8 cellular contexts compared by ENCODE assay signal in the genomic region with DNA sequence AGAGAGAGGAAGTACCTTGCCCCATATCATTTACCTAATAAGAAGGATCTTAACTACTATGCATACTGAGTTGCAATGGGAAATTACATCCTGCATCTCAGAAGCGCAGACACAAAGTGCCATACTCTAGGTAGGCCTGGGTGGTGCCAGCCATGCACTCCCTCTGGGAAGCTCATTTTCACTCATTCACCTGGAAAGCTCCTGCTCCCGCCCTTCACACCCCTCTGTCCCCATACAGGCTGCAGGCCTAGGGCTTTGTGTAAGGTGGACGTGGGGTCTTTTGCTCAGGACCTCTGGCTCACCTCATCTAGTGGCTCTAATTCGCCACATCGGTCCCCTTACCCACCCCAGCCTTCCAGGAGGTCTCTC. TPM values are rescaled to one million over a fixed set of nuclear protein-coding genes. Genes with fewer than 3 reads are reported as not detected.
DNase-seq lines count a peak whose midpoint lies in the region; ATAC-seq, FAIRE-seq and TF ChIP-seq lines count a peak whose summit lies in the region.

No MANE protein-coding gene starts in this region.

- FAIRE-seq in D721Med (lab: Jason Lieb, UNC), result no peak

- peaks cover 47% of the 10 kb centered on the region for H3K36me3 Mint-ChIP-seq in activated T-helper 17 cell treated with anti-CD3 and anti-CD28 coated beads, Interleukin-2, amount 50 U/mL, for 72 hours (ENCODE audit: low read depth)

- H3K27ac Mint-ChIP-seq in activated T-helper 17 cell treated with anti-CD3 and anti-CD28 coated beads, Interleukin-2, amount 50 U/mL, for 72 hours, result peak overlapping the region; percentile 95
- peak overlapping the region; percentile 99 to 100 for H3K27ac Mint-ChIP-seq in stimulated activated naive CD8-positive, alpha-beta T cell treated with anti-CD3 and anti-CD28 coated beads, Interleukin-15, amount 100 ng/mL, for 72 hours

- no peaks in the 10 kb centered on the region for H3K9me3 Mint-ChIP-seq in activated T-helper 17 cell treated with anti-CD3 and anti-CD28 coated beads, Interleukin-2, amount 50 U/mL, for 72 hours
- no peaks in the 10 kb centered on the region for H3K9me3 Mint-ChIP-seq in stimulated activated naive CD8-positive, alpha-beta T cell treated with anti-CD3 and anti-CD28 coated beads, Interleukin-15, amount 100 ng/mL, for 72 hours

- H3K4me3 Mint-ChIP-seq in activated T-helper 17 cell treated with anti-CD3 and anti-CD28 coated beads, Interleukin-2, amount 50 U/mL, for 72 hours, result peak overlapping the region; percentile 99
- H3K4me3 Mint-ChIP-seq in stimulated activated naive CD8-positive, alpha-beta T cell treated with anti-CD3 and anti-CD28 coated beads, Interleukin-15, amount 100 ng/mL, for 72 hours, result peak overlapping the region; percentile 96 to 100

- H3K4me1 Mint-ChIP-seq in activated T-helper 17 cell treated with anti-CD3 and anti-CD28 coated beads, Interleukin-2, amount 50 U/mL, for 72 hours, result peaks cover 21% of the 10 kb centered on the region
- peaks cover 61% of the 10 kb centered on the region for H3K4me1 Mint-ChIP-seq in stimulated activated naive CD8-positive, alpha-beta T cell treated with anti-CD3 and anti-CD28 coated beads, Interleukin-15, amount 100 ng/mL, for 72 hours

- ATAC-seq in activated T-helper 17 cell treated with anti-CD3 and anti-CD28 coated beads, Interleukin-2, amount 50 U/mL, for 72 hours (replicated peaks), result no peak
- ATAC-seq in stimulated activated naive CD8-positive, alpha-beta T cell treated with anti-CD3 and anti-CD28 coated beads, Interleukin-15, amount 100 ng/mL, for 72 hours, result no peak
- no peak for ATAC-seq in activated CD4-positive, CD25-positive, alpha-beta regulatory T cell treated with anti-CD3 and anti-CD28 coated beads, Interleukin-2, amount 50 U/mL, for 24 hours

- DNase-seq in NCI-H510A treated with DMSO at 0.1 percent for 48 hours (lab: John Stamatoyannopoulos, UW), result peak; percentile 46
- DNase-seq in NCI-H510A (lab: John Stamatoyannopoulos, UW), result no peak
- DNase-seq in iPS-NIHi11 (ENCODE audit: low spot score), result peak; percentile 44
- DNase-seq in stimulated activated naive CD8-positive, alpha-beta T cell treated with anti-CD3 and anti-CD28 coated beads, Interleukin-15, amount 100 ng/mL, for 72 hours, result no peak
- DNase-seq in D721Med (ENCODE audit: insufficient read length, low spot score), result no peak
- DNase-seq in NCI-H82 (lab: John Stamatoyannopoulos, UW), result no peak

- TF ChIP-seq CTCF in D721Med (IDR thresholded peaks at IDR 0.05; ENCODE audit: insufficient read depth, missing control alignments), result no peak

- H3K27me3 Mint-ChIP-seq in activated T-helper 17 cell treated with anti-CD3 and anti-CD28 coated beads, Interleukin-2, amount 50 U/mL, for 72 hours, result no peaks in the 10 kb centered on the region
- no peaks in the 10 kb centered on the region for H3K27me3 Mint-ChIP-seq in stimulated activated naive CD8-positive, alpha-beta T cell treated with anti-CD3 and anti-CD28 coated beads, Interleukin-15, amount 100 ng/mL, for 72 hours

RNA-seq across cellular contexts. Expression of gene MRPS15, which starts 0.8 kb away (rescaled TPM):
- total RNA-seq in activated T-helper 17 cell treated with anti-CD3 and anti-CD28 coated beads, Interleukin-2, amount 50 U/mL, for 72 hours, result 100 to 1,000 TPM in 1 of 2 donors, 10 to 100 TPM in 1; 57.3 to 128 TPM

RNA-seq across cellular contexts. Expression of gene OSCP1, which starts 13.1 kb away (rescaled TPM):
- total RNA-seq in activated T-helper 17 cell treated with anti-CD3 and anti-CD28 coated beads, Interleukin-2, amount 50 U/mL, for 72 hours, result 1 to 10 TPM; 1.5 to 1.8 TPM

RNA-seq across cellular contexts. Expression of gene CSF3R, which starts 19.3 kb away (rescaled TPM):
- under 1 TPM in 1 of 2 donors, not detected in 1; 0.90 TPM for total RNA-seq in activated T-helper 17 cell treated with anti-CD3 and anti-CD28 coated beads, Interleukin-2, amount 50 U/mL, for 72 hours

Comparison
In these comparisons a context has a peak if more than half of its experiments do, and no peak if none do; other contexts are left out.
1. DNase-seq: peak in NCI-H510A treated with DMSO at 0.1 percent for 48 hours (single experiment) and iPS-NIHi11 (single experiment); none in NCI-H510A (single experiment), stimulated activated naive CD8-positive, alpha-beta T cell treated with anti-CD3 and anti-CD28 coated beads, Interleukin-15, amount 100 ng/mL, for 72 hours (0 of 2), D721Med (single experiment) and NCI-H82 (single experiment).